Comparison of ENCODE assay signal across 7 cellular contexts in genomic region chr10:24901686-24902399, GRCh38.
DNase-seq lines count a peak whose midpoint lies in the region; ATAC-seq, FAIRE-seq and TF ChIP-seq lines count a peak whose summit lies in the region.

No MANE protein-coding gene starts in this region.

- ATAC-seq in GM21515 (IDR thresholded peaks at IDR 0.05; ENCODE audit: unreplicated experiment), result peak; percentile 43
- no peak for ATAC-seq in GM18519 (IDR thresholded peaks at IDR 0.05; ENCODE audit: low FRiP score, unreplicated experiment)

- DNase-seq in astrocyte of the hippocampus (ENCODE audit: low read depth, low spot score), result peak; percentile 90
- peak; percentile 84 for DNase-seq in urothelium cell line (ENCODE audit: low spot score)

- no peaks in the 10 kb centered on the region for H3K27me3 ChIP-seq in KMS-11 (ENCODE audit: insufficient read depth, low read depth)
- H3K27me3 ChIP-seq in layer of hippocampus (ENCODE audit: control insufficient read depth, insufficient read depth, low read length), result no peaks in the 10 kb centered on the region

- no peaks in the 10 kb centered on the region for H3K79me2 ChIP-seq in KMS-11 (ENCODE audit: insufficient read depth, low read depth)

- peak overlapping the region; percentile 80 for H3K4me2 ChIP-seq in KMS-11

- no peaks in the 10 kb centered on the region for H4K20me1 ChIP-seq in KMS-11 (ENCODE audit: insufficient read depth)

- peak; percentile 20 for FAIRE-seq in urothelium cell line (lab: Jason Lieb, UNC)

- H3K4me3 ChIP-seq in GM08714 (ENCODE audit: low read length) (peak overlapping the region; percentile 20; the same call in 1 of the 2 replicates), KMS-11 (IDR thresholded peaks at IDR 0.05; ENCODE audit: insufficient read depth, low read depth, low read length) (no peak overlapping the region)

- TF ChIP-seq CTCF in KMS-11 (conservative IDR thresholded peaks at IDR 0.05; ENCODE audit: low read depth, low read length), result no peak

- H3K4me1 ChIP-seq in KMS-11 (ENCODE audit: low read depth, poor library complexity, severe bottlenecking), result peaks cover 60% of the 10 kb centered on the region

- H3K9ac ChIP-seq in KMS-11, result peak overlapping the region; percentile 37

- H3K36me3 ChIP-seq in KMS-11 (ENCODE audit: insufficient read depth), result no peaks in the 10 kb centered on the region

- peak overlapping the region; percentile 45 for H2AFZ ChIP-seq in KMS-11 (ENCODE audit: low read depth)

- H3K27ac ChIP-seq in KMS-11, result peak overlapping the region; percentile 91
- H3K27ac ChIP-seq in layer of hippocampus (ENCODE audit: low read depth, low read length), result peak overlapping the region; percentile 40
